ENCODE assay signal across 20 cellular contexts in the genomic region with DNA sequence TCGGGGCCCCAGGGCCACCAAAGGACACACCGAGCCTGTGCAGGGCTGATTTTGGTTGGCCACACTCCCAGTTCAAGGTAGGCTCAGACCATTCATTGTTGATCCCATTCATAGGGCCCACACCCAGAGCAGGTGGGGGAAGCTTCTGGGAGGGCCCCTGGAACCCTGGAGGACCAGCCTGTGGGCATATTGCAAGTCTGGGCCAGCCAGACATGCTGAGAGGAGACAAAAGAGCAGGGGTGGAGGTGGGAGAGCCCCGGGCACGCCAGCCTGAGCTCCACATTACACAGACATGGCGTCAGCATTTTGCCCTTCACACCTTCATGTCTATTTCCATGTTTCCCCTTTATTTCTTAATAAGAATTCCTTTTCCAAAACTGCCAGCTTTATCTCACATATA. TPM values are rescaled to one million over a fixed set of nuclear protein-coding genes. Genes with fewer than 3 reads are reported as not detected.
DNase-seq lines count a peak whose midpoint lies in the region; ATAC-seq, FAIRE-seq and TF ChIP-seq lines count a peak whose summit lies in the region.
"Had no signal": no experiment of that assay in that cellular context is flagged by ENCODE, and none has a peak within 500 bp of the region (broad histone marks: within the 10 kb centered on the region; RNA-seq: fewer than 3 reads in every experiment).

No MANE protein-coding gene starts in this region.

- H3K4me3 ChIP-seq in bronchial epithelial cell (ENCODE audit: low read depth, low read length), result no peak overlapping the region
- H3K4me3 ChIP-seq in skin epidermis, result no peak overlapping the region
- no peak overlapping the region for H3K4me3 ChIP-seq in brain microvascular endothelial cell (ENCODE audit: low read depth, low read length)

- ATAC-seq in Right ventricle myocardium inferior (no peak), foreskin keratinocyte (peak; percentile 25), GM18498 (IDR thresholded peaks at IDR 0.05; ENCODE audit: unreplicated experiment) (no peak)

- no peak overlapping the region for H3K27ac ChIP-seq in foreskin keratinocyte
- H3K27ac ChIP-seq in skin epidermis, result peak overlapping the region in 14 of 21 experiments; percentile 26 to 83 (median 68)
- H3K27ac ChIP-seq in brain microvascular endothelial cell, result no peak overlapping the region

- H3K27me3 ChIP-seq in bronchial epithelial cell (ENCODE audit: control insufficient read depth, insufficient read depth, low read length) (no peaks in the 10 kb centered on the region), foreskin keratinocyte (no peaks in the 10 kb centered on the region), brain microvascular endothelial cell (replicated peaks) (no peaks in the 10 kb centered on the region)

- TF ChIP-seq CTCF in bronchial epithelial cell (IDR thresholded peaks at IDR 0.05; ENCODE audit: insufficient read depth, low read length, severe bottlenecking) (no peak), foreskin keratinocyte (conservative IDR thresholded peaks at IDR 0.05) (no peak), brain microvascular endothelial cell (IDR thresholded peaks at IDR 0.05; ENCODE audit: low read depth, low read length, missing control alignments) (no peak)

- in situ Hi-C loops in brain microvascular endothelial cell (cut with HindIII; ENCODE audit: low pct_ligation_motif_present, low sequenced_read_pairs), result no loop called here

- intact Hi-C loops in cardiac septum (cut with DNase I), result no loop called here
- intact Hi-C loops in Right ventricle myocardium inferior (cut with DNase I), result loop anchor here (2.0 kb wide), 1 partner anchor 26 kb away; a partner anchor contains a TSS

- DNase-seq in cardiac septum (ENCODE audit: low spot score), result peak; percentile 29
- no peak for DNase-seq in Right ventricle myocardium inferior (ENCODE audit: missing footprints)
- DNase-seq in bronchial epithelial cell (ENCODE audit: low read depth), result peak; percentile 44
- peak; percentile 28 to 73 for DNase-seq in foreskin keratinocyte
- no peak for DNase-seq in NCI-H446 treated with DMSO at 0.1 percent for 48 hours (lab: John Stamatoyannopoulos, UW)
- DNase-seq in brain microvascular endothelial cell, result no peak
- DNase-seq: GDM1; MM.1S; NCI-H1092; NCI-H1436; NCI-H187 treated with DMSO at 0.1 percent for 48 hours; NCI-H2227 treated with DMSO at 0.1 percent for 48 hours; NCI-H510A treated with DMSO at 0.1 percent for 48 hours; NCI-H774; NK-92 treated with Interleukin-12 subunit alpha and Interleukin-12 subunit beta, amount 100 ng/mL, for 24 hours had no signal

- peak; percentile 52 for FAIRE-seq in bronchial epithelial cell (lab: Jason Lieb, UNC)
- FAIRE-seq: A204.1, H54 had no signal

- no peaks in the 10 kb centered on the region for H3K4me1 ChIP-seq in foreskin keratinocyte

- no peaks in the 10 kb centered on the region for H3K36me3 ChIP-seq in bronchial epithelial cell (ENCODE audit: control insufficient read depth, insufficient read depth, low read length)
- no peaks in the 10 kb centered on the region for H3K36me3 ChIP-seq in brain microvascular endothelial cell (replicated peaks)

RNA-seq across cellular contexts. Expression of a gene that starts 25.7 kb away (rescaled TPM):
- total RNA-seq in cardiac septum (30.9 TPM), Right ventricle myocardium inferior (71.1 TPM), bronchial epithelial cell (11.3 and 24.6 TPM in 2 replicates), foreskin keratinocyte (18.2 and 22.0 TPM in 2 replicates)
- 50.9 and 55.2 TPM in 2 replicates for polyA plus RNA-seq in foreskin keratinocyte

RNA-seq across cellular contexts. Expression of a gene that starts 40.8 kb away (rescaled TPM):
- total RNA-seq in cardiac septum (2.8 TPM), Right ventricle myocardium inferior (3.4 TPM), bronchial epithelial cell (under 0.01 TPM in 1 of 2 replicates, not detected in the other), foreskin keratinocyte (under 0.01 TPM in 1 of 2 replicates, not detected in the other)
- polyA plus RNA-seq in foreskin keratinocyte, result not detected in 2 replicates
- polyA plus RNA-seq: CD14-positive monocyte had no signal

RNA-seq across cellular contexts. Expression of a gene that starts 45.0 kb away (rescaled TPM):
- total RNA-seq in cardiac septum (49.1 TPM), Right ventricle myocardium inferior (55.9 TPM), bronchial epithelial cell (23.7 and 28.3 TPM in 2 replicates), foreskin keratinocyte (12.1 and 20.8 TPM in 2 replicates)
- polyA plus RNA-seq in foreskin keratinocyte, result 8.6 and 15.4 TPM in 2 replicates

RNA-seq across cellular contexts. Expression of a gene that starts 50.7 kb away (rescaled TPM):
- total RNA-seq in cardiac septum, result 16.9 TPM
- 16.0 TPM for total RNA-seq in Right ventricle myocardium inferior
- 7.4 and 20.0 TPM in 2 replicates for total RNA-seq in bronchial epithelial cell
- 24.7 and 27.3 TPM in 2 replicates for total RNA-seq in foreskin keratinocyte
- 17.1 and 19.4 TPM in 2 replicates for polyA plus RNA-seq in foreskin keratinocyte

RNA-seq across cellular contexts. Expression of a gene that starts 59.7 kb away (rescaled TPM):
- total RNA-seq in cardiac septum (70.5 TPM), Right ventricle myocardium inferior (60.4 TPM), bronchial epithelial cell (216 and 351 TPM in 2 replicates), foreskin keratinocyte (187 and 211 TPM in 2 replicates)
- 135 and 145 TPM in 2 replicates for polyA plus RNA-seq in foreskin keratinocyte

Comparison
In these comparisons a context has a peak if more than half of its experiments do, and no peak if none do; other contexts are left out.
1. DNase-seq: peak in cardiac septum (single experiment), bronchial epithelial cell (single experiment) and foreskin keratinocyte (2 of 2); none in Right ventricle myocardium inferior (single experiment), NCI-H446 treated with DMSO at 0.1 percent for 48 hours (single experiment) and brain microvascular endothelial cell (single experiment).
2. H3K27ac ChIP-seq: peak in skin epidermis (14 of 21); none in foreskin keratinocyte (single experiment) and brain microvascular endothelial cell (single experiment).